Comparison of ENCODE assay signal across 1 cellular context in genomic region chr4:153344131-153345010, GRCh38.
A peak's percentile ranks its signal among the peaks of the same experiment; 100 is the strongest.
TF ChIP-seq lines count a peak whose summit lies in the region.

A gene with protein sequence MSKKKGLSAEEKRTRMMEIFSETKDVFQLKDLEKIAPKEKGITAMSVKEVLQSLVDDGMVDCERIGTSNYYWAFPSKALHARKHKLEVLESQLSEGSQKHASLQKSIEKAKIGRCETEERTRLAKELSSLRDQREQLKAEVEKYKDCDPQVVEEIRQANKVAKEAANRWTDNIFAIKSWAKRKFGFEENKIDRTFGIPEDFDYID (plus strand): TSS chr4:153344688. CDS start chr4:153344738, 50 bp downstream.

TF ChIP-seq in K562, 482 proteins besides CTCF, POLR2A, EP300 and RAD21 (continued from another document and continues in another):
- TF ChIP-seq, protein P1, sequence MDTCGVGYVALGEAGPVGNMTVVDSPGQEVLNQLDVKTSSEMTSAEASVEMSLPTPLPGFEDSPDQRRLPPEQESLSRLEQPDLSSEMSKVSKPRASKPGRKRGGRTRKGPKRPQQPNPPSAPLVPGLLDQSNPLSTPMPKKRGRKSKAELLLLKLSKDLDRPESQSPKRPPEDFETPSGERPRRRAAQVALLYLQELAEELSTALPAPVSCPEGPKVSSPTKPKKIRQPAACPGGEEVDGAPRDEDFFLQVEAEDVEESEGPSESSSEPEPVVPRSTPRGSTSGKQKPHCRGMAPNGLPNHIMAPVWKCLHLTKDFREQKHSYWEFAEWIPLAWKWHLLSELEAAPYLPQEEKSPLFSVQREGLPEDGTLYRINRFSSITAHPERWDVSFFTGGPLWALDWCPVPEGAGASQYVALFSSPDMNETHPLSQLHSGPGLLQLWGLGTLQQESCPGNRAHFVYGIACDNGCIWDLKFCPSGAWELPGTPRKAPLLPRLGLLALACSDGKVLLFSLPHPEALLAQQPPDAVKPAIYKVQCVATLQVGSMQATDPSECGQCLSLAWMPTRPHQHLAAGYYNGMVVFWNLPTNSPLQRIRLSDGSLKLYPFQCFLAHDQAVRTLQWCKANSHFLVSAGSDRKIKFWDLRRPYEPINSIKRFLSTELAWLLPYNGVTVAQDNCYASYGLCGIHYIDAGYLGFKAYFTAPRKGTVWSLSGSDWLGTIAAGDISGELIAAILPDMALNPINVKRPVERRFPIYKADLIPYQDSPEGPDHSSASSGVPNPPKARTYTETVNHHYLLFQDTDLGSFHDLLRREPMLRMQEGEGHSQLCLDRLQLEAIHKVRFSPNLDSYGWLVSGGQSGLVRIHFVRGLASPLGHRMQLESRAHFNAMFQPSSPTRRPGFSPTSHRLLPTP (IDR thresholded peaks at IDR 0.05; ENCODE audit: borderline replicate concordance, extremely low read depth, insufficient read length) = no peak
- TF ChIP-seq NR2F6 (CRISPR knock-in tag; IDR thresholded peaks at IDR 0.05) (no peak), HLTF (IDR thresholded peaks at IDR 0.05) (no peak), HDAC6 (IDR thresholded peaks at IDR 0.05; ENCODE audit: low read depth, low read length) (no peak), ELF4 (CRISPR knock-in tag; IDR thresholded peaks at IDR 0.05) (no peak), NUFIP1 (IDR thresholded peaks at IDR 0.05; ENCODE audit: partially characterized antibody) (no peak), ZNF785 (CRISPR knock-in tag; IDR thresholded peaks at IDR 0.05) (no peak), RBM39 (optimal IDR thresholded peaks at IDR 0.05; ENCODE audit: low read depth, low read length) (no peak), ZNF707 (CRISPR knock-in tag; conservative IDR thresholded peaks at IDR 0.05) (no peak), CHD1 (IDR thresholded peaks at IDR 0.05; ENCODE audit: low read length) (no peak), THRB (CRISPR knock-in tag; conservative IDR thresholded peaks at IDR 0.05) (no peak), TOE1 (IDR thresholded peaks at IDR 0.05; ENCODE audit: borderline replicate concordance) (no peak), TOE1 (CRISPR knock-in tag; IDR thresholded peaks at IDR 0.05; ENCODE audit: borderline replicate concordance, low read depth) (no peak), ERF (CRISPR knock-in tag; IDR thresholded peaks at IDR 0.05) (no peak), CTCFL (IDR thresholded peaks at IDR 0.05; ENCODE audit: borderline replicate concordance, insufficient read depth, low read depth, low read length, poor library complexity, severe bottlenecking) (peak; percentile 53), DPF2 (IDR thresholded peaks at IDR 0.05) (no peak; the same call in 1 of the 2 replicates), JUN (IDR thresholded peaks at IDR 0.05; ENCODE audit: borderline replicate concordance, low read depth, low read length) (no peak), JUN (CRISPR knock-in tag; IDR thresholded peaks at IDR 0.05; ENCODE audit: borderline replicate concordance) (no peak), MAFF (IDR thresholded peaks at IDR 0.05; ENCODE audit: low read length) (no peak), BACH1 (tag; IDR thresholded peaks at IDR 0.05) (no peak), ZNF121 (CRISPR knock-in tag; conservative IDR thresholded peaks at IDR 0.05) (no peak), HNRNPLL (IDR thresholded peaks at IDR 0.05; ENCODE audit: low read depth, low read length, poor library complexity, severe bottlenecking) (peak; percentile 84), RUNX1 (IDR thresholded peaks at IDR 0.05; ENCODE audit: low read depth) (no peak), ZNF140 (CRISPR knock-in tag; IDR thresholded peaks at IDR 0.05) (no peak), ZFP36 (IDR thresholded peaks at IDR 0.05; ENCODE audit: low read depth, low read length, partially characterized antibody) (no peak), ZBTB40 (IDR thresholded peaks at IDR 0.05) (no peak), ZBTB40 (CRISPR knock-in tag; IDR thresholded peaks at IDR 0.05) (no peak), POLR2B (IDR thresholded peaks at IDR 0.05; ENCODE audit: low read depth, partially characterized antibody) (peak; percentile 79), ZFPM2 (CRISPR knock-in tag; IDR thresholded peaks at IDR 0.05) (no peak)
- TF ChIP-seq, protein P2, sequence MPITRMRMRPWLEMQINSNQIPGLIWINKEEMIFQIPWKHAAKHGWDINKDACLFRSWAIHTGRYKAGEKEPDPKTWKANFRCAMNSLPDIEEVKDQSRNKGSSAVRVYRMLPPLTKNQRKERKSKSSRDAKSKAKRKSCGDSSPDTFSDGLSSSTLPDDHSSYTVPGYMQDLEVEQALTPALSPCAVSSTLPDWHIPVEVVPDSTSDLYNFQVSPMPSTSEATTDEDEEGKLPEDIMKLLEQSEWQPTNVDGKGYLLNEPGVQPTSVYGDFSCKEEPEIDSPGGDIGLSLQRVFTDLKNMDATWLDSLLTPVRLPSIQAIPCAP (CRISPR knock-in tag; IDR thresholded peaks at IDR 0.05; ENCODE audit: borderline replicate concordance) = peak; percentile 54; the same call in 1 of the 2 replicates
- TF ChIP-seq, protein P3, sequence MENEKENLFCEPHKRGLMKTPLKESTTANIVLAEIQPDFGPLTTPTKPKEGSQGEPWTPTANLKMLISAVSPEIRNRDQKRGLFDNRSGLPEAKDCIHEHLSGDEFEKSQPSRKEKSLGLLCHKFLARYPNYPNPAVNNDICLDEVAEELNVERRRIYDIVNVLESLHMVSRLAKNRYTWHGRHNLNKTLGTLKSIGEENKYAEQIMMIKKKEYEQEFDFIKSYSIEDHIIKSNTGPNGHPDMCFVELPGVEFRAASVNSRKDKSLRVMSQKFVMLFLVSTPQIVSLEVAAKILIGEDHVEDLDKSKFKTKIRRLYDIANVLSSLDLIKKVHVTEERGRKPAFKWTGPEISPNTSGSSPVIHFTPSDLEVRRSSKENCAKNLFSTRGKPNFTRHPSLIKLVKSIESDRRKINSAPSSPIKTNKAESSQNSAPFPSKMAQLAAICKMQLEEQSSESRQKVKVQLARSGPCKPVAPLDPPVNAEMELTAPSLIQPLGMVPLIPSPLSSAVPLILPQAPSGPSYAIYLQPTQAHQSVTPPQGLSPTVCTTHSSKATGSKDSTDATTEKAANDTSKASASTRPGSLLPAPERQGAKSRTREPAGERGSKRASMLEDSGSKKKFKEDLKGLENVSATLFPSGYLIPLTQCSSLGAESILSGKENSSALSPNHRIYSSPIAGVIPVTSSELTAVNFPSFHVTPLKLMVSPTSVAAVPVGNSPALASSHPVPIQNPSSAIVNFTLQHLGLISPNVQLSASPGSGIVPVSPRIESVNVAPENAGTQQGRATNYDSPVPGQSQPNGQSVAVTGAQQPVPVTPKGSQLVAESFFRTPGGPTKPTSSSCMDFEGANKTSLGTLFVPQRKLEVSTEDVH (IDR thresholded peaks at IDR 0.05; ENCODE audit: low read depth, partially characterized antibody) = no peak
- TF ChIP-seq, protein P4, sequence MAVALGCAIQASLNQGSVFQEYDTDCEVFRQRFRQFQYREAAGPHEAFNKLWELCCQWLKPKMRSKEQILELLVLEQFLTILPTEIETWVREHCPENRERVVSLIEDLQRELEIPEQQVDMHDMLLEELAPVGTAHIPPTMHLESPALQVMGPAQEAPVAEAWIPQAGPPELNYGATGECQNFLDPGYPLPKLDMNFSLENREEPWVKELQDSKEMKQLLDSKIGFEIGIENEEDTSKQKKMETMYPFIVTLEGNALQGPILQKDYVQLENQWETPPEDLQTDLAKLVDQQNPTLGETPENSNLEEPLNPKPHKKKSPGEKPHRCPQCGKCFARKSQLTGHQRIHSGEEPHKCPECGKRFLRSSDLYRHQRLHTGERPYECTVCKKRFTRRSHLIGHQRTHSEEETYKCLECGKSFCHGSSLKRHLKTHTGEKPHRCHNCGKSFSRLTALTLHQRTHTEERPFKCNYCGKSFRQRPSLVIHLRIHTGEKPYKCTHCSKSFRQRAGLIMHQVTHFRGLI (CRISPR knock-in tag; IDR thresholded peaks at IDR 0.05) = no peak
- TF ChIP-seq, protein P5, sequence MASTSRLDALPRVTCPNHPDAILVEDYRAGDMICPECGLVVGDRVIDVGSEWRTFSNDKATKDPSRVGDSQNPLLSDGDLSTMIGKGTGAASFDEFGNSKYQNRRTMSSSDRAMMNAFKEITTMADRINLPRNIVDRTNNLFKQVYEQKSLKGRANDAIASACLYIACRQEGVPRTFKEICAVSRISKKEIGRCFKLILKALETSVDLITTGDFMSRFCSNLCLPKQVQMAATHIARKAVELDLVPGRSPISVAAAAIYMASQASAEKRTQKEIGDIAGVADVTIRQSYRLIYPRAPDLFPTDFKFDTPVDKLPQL (IDR thresholded peaks at IDR 0.05; ENCODE audit: extremely low read depth, insufficient read length) = no peak
- TF ChIP-seq, protein P6, sequence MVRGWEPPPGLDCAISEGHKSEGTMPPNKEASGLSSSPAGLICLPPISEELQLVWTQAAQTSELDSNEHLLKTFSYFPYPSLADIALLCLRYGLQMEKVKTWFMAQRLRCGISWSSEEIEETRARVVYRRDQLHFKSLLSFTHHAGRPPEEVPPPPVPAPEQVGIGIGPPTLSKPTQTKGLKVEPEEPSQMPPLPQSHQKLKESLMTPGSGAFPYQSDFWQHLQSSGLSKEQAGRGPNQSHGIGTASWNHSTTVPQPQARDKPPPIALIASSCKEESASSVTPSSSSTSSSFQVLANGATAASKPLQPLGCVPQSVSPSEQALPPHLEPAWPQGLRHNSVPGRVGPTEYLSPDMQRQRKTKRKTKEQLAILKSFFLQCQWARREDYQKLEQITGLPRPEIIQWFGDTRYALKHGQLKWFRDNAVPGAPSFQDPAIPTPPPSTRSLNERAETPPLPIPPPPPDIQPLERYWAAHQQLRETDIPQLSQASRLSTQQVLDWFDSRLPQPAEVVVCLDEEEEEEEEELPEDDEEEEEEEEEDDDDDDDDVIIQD (CRISPR knock-in tag; IDR thresholded peaks at IDR 0.05) = no peak
